ENCODE assay signal across 1 cellular context in genomic region chr19:17336872-17337674, GRCh38.
TF ChIP-seq lines count a peak whose summit lies in the region.

GTPBP3 (plus strand) TSS chr19:17337553; CDS start chr19:17337612, 59 bp downstream.

TF ChIP-seq in HepG2, 621 proteins besides CTCF, POLR2A, EP300 and RAD21 (continued from another document and continues in another):
- 0 out of 2 replicates have a peak, but pooled peaks have one; percentile 21 for TF ChIP-seq ZNF576 (CRISPR knock-in tag; IDR thresholded peaks at IDR 0.05)
- peak; percentile 78; the same call in 1 of the 2 replicates for TF ChIP-seq ZNF816 (CRISPR knock-in tag; IDR thresholded peaks at IDR 0.05; ENCODE audit: borderline replicate concordance)
- no peak for TF ChIP-seq NONO (IDR thresholded peaks at IDR 0.05)
- TF ChIP-seq NONO (CRISPR knock-in tag; conservative IDR thresholded peaks at IDR 0.05), result peak; percentile 68
- no peak for TF ChIP-seq ZFAT (CRISPR knock-in tag; conservative IDR thresholded peaks at IDR 0.05)
- TF ChIP-seq ZNF24 (IDR thresholded peaks at IDR 0.05), result no peak
- no peak for TF ChIP-seq PBX3 (CRISPR knock-in tag; IDR thresholded peaks at IDR 0.05; ENCODE audit: borderline replicate concordance)
- TF ChIP-seq NFAT5 (CRISPR knock-in tag; IDR thresholded peaks at IDR 0.05), result 0 out of 2 replicates have a peak, but pooled peaks have one; percentile 46
- TF ChIP-seq YEATS4 (CRISPR knock-in tag; IDR thresholded peaks at IDR 0.05; ENCODE audit: borderline replicate concordance), result peak; percentile 91
- 0 out of 2 replicates have a peak, but pooled peaks have one; percentile 8 for TF ChIP-seq ZNF160 (CRISPR knock-in tag; IDR thresholded peaks at IDR 0.05)
- TF ChIP-seq MBNL3 (CRISPR knock-in tag; conservative IDR thresholded peaks at IDR 0.05), result no peak
- peak; percentile 35; the same call in 1 of the 2 replicates for TF ChIP-seq MIER3 (CRISPR knock-in tag; IDR thresholded peaks at IDR 0.05; ENCODE audit: borderline replicate concordance)
- no peak for TF ChIP-seq ZNF577 (CRISPR knock-in tag; IDR thresholded peaks at IDR 0.05; ENCODE audit: borderline replicate concordance, low read depth)
- no peak for TF ChIP-seq SMC3 (IDR thresholded peaks at IDR 0.05; ENCODE audit: low read length)
- 0 out of 2 replicates have a peak, but pooled peaks have one; percentile 42 for TF ChIP-seq ZNF503 (CRISPR knock-in tag; IDR thresholded peaks at IDR 0.05)
- TF ChIP-seq SMYD3 (CRISPR knock-in tag; IDR thresholded peaks at IDR 0.05), result no peak
- peak; percentile 97 for TF ChIP-seq TFDP2 (CRISPR knock-in tag; IDR thresholded peaks at IDR 0.05)
- 0 out of 2 replicates have a peak, but pooled peaks have one; percentile 19 for TF ChIP-seq ZSCAN29 (CRISPR knock-in tag; conservative IDR thresholded peaks at IDR 0.05)
- TF ChIP-seq ZNF788 (CRISPR knock-in tag; IDR thresholded peaks at IDR 0.05; ENCODE audit: borderline replicate concordance), result peak; percentile 75; the same call in 1 of the 2 replicates
- TF ChIP-seq DNMT1 (CRISPR knock-in tag; IDR thresholded peaks at IDR 0.05), result no peak
- TF ChIP-seq KLF16 (CRISPR knock-in tag; IDR thresholded peaks at IDR 0.05), result peak in 1 of 2 experiments; percentile 66; a peak in 2 of 4 replicates
- TF ChIP-seq BATF2 (CRISPR knock-in tag; IDR thresholded peaks at IDR 0.05), result no peak
- TF ChIP-seq FOXK2 (IDR thresholded peaks at IDR 0.05), result peak; percentile 44; the same call in 1 of the 2 replicates
- no peak for TF ChIP-seq ZNF468 (CRISPR knock-in tag; IDR thresholded peaks at IDR 0.05)
- TF ChIP-seq ZNF773 (CRISPR knock-in tag; IDR thresholded peaks at IDR 0.05; ENCODE audit: borderline replicate concordance), result no peak
- TF ChIP-seq AKNA (CRISPR knock-in tag; IDR thresholded peaks at IDR 0.05; ENCODE audit: borderline replicate concordance), result no peak
- TF ChIP-seq ZNF281 (CRISPR knock-in tag; IDR thresholded peaks at IDR 0.05; ENCODE audit: borderline replicate concordance), result peak; percentile 16; the same call in 1 of the 2 replicates
- TF ChIP-seq SAFB2 (CRISPR knock-in tag; IDR thresholded peaks at IDR 0.05; ENCODE audit: borderline replicate concordance, low read depth), result 0 out of 2 replicates have a peak, but pooled peaks have one; percentile 62
- TF ChIP-seq TERF1 (CRISPR knock-in tag; IDR thresholded peaks at IDR 0.05), result no peak
- peak; percentile 36; the same call in 1 of the 2 replicates for TF ChIP-seq RXRB (CRISPR knock-in tag; IDR thresholded peaks at IDR 0.05; ENCODE audit: borderline replicate concordance)
